In genomic region chr2:55489467-55490062, GRCh38 we compare ENCODE assay signal across 18 cellular contexts. TPM values are rescaled to one million over a fixed set of nuclear protein-coding genes. Genes with fewer than 3 reads are reported as not detected.
A peak's percentile ranks its signal among the peaks of the same experiment; 100 is the strongest.
DNase-seq lines count a peak whose midpoint lies in the region; ATAC-seq, FAIRE-seq and TF ChIP-seq lines count a peak whose summit lies in the region.
"Had no signal": no experiment of that assay in that cellular context is flagged by ENCODE, and none has a peak within 500 bp of the region (broad histone marks: within the 10 kb centered on the region; RNA-seq: fewer than 3 reads in every experiment).

No MANE protein-coding gene starts in this region.

- no peaks in the 10 kb centered on the region for H3K4me1 ChIP-seq in H9 (ENCODE audit: insufficient read depth, low read length)
- no peaks in the 10 kb centered on the region for H3K4me1 ChIP-seq in mammary epithelial cell (ENCODE audit: insufficient read depth, low read length)
- H3K4me1 ChIP-seq in kidney (ENCODE audit: control insufficient read depth in 1 of 2, insufficient read depth in 1 of 2, low read depth in 1 of 2, low read length in 2 of 2): no peaks in the 10 kb centered on the region

- H2AK5ac ChIP-seq in H9 (ENCODE audit: insufficient read length, low read length): no peak overlapping the region

- in situ Hi-C loops in mammary epithelial cell (cut with MboI; ENCODE audit: low sequenced_read_pairs in 2 of 2): no loop called here

- H3K27me3 ChIP-seq in H9 (ENCODE audit: insufficient read depth, low read length) (no peaks in the 10 kb centered on the region), mammary epithelial cell (ENCODE audit: insufficient read depth, low read length) (peaks cover 2% of the 10 kb centered on the region)
- H3K27me3 ChIP-seq: BE2C had no signal

- H2AFZ ChIP-seq in H9 (ENCODE audit: low read length): no peak overlapping the region
- no peak overlapping the region for H2AFZ ChIP-seq in mammary epithelial cell (ENCODE audit: low read depth, low read length)

- H3K27ac Mint-ChIP-seq in H9: peak overlapping the region in 2 of 3 experiments; percentile 27 to 30; a peak in 3 of 7 replicates
- H3K27ac Mint-ChIP-seq: CD4-positive, alpha-beta memory T cell; T-helper 17 cell had no signal

- H3K36me3 ChIP-seq in mammary epithelial cell (ENCODE audit: insufficient read depth, low read length) (no peaks in the 10 kb centered on the region), kidney (ENCODE audit: control insufficient read depth in 1 of 2, insufficient read depth in 2 of 2, low read length in 2 of 2) (no peaks in the 10 kb centered on the region)
- H3K36me3 ChIP-seq: BE2C had no signal

- no peak overlapping the region for H4K8ac ChIP-seq in H9 (replicated peaks; ENCODE audit: insufficient read length, low read depth, low read length)

- H3K56ac ChIP-seq in H9 (ENCODE audit: insufficient read length, low read depth, low read length): no peak overlapping the region

- H3T11ph ChIP-seq in H9 (ENCODE audit: low read length): no peak overlapping the region

- ATAC-seq in GM21447 (IDR thresholded peaks at IDR 0.05; ENCODE audit: unreplicated experiment): no peak
- ATAC-seq: T-helper 17 cell had no signal

- H3K4me3 ChIP-seq in mammary epithelial cell (replicated peaks in 1 of 3; ENCODE audit: insufficient read depth in 1 of 3, low read depth in 2 of 3, low read length in 3 of 3) (no peak overlapping the region), kidney (ENCODE audit: low read length in 2 of 2) (no peak overlapping the region)

- no peak overlapping the region for H2BK12ac ChIP-seq in H9 (ENCODE audit: insufficient read length, low read depth, low read length)

- no peak overlapping the region for H3K4me3 Mint-ChIP-seq in H9
- H3K4me3 Mint-ChIP-seq: CD4-positive, alpha-beta memory T cell; T-helper 17 cell had no signal

- no peak overlapping the region for H3K9ac ChIP-seq in H9 (ENCODE audit: extremely low read depth, insufficient read length, low read length)
- no peak overlapping the region for H3K9ac ChIP-seq in mammary epithelial cell (ENCODE audit: insufficient read depth, low read length)
- H3K9ac ChIP-seq in kidney (ENCODE audit: low read length in 2 of 2): no peak overlapping the region

- dilution Hi-C loops in mammary epithelial cell (cut with HindIII; ENCODE audit: low sequenced_read_pairs): no loop called here

- CTCF ChIA-PET in mammary epithelial cell (lab: Charles Lee; ENCODE audit: low non-redundant PET): interaction anchor here (0.7 kb wide), 1 partner anchor 37 kb away, joined by 3 read pairs; no protein-coding TSS in a partner anchor

- H4K20me1 ChIP-seq in H9 (ENCODE audit: control insufficient read depth, insufficient read depth, insufficient read length) (no peaks in the 10 kb centered on the region), mammary epithelial cell (ENCODE audit: insufficient read depth, low read length) (no peaks in the 10 kb centered on the region)

- no peak overlapping the region for H3K4me2 ChIP-seq in H9 (ENCODE audit: insufficient read depth, insufficient read length, low read length)
- H3K4me2 ChIP-seq in mammary epithelial cell (ENCODE audit: insufficient read depth, low read depth, low read length): no peak overlapping the region

- H3K18ac ChIP-seq in H9 (ENCODE audit: insufficient read length, low read depth, low read length): no peak overlapping the region

- H3K27ac ChIP-seq in H9 (ENCODE audit: insufficient read length, low read depth, low read length) (no peak overlapping the region), mammary epithelial cell (ENCODE audit: insufficient read depth, low read depth, low read length) (no peak overlapping the region), kidney (ENCODE audit: low read depth in 2 of 2, low read length in 2 of 2) (no peak overlapping the region)

- no peaks in the 10 kb centered on the region for H3K23me2 ChIP-seq in H9 (ENCODE audit: insufficient read length, low read depth, low read length, poor library complexity, severe bottlenecking)

- no peaks in the 10 kb centered on the region for H3K79me2 ChIP-seq in H9 (ENCODE audit: insufficient read depth, low read length)
- H3K79me2 ChIP-seq in mammary epithelial cell (ENCODE audit: insufficient read depth, low read length): no peaks in the 10 kb centered on the region

- H3K9me3 Mint-ChIP-seq in H9: no peaks in the 10 kb centered on the region; a peak in 1 of 5 replicates
- H3K9me3 Mint-ChIP-seq: CD4-positive, alpha-beta memory T cell had no signal

- peak; percentile 65 for FAIRE-seq in kidney (lab: Jason Lieb, UNC)
- FAIRE-seq: GM12891, GM18507 had no signal

- H2BK15ac ChIP-seq in H9 (ENCODE audit: low read depth, low read length): no peak overlapping the region

- H3K4ac ChIP-seq in H9 (ENCODE audit: low read depth, low read length): no peak overlapping the region

- no peaks in the 10 kb centered on the region for H3K79me1 ChIP-seq in H9 (ENCODE audit: insufficient read depth, low read depth, low read length, poor library complexity, severe bottlenecking)

- no TSS peak for BruUV-seq in mammary epithelial cell (replicated peaks; lab: Mats Ljungman, UMichigan)

- intact Hi-C loops in mammary epithelial cell (cut with micrococcal nuclease): no loop called here
- intact Hi-C loops in kidney (cut with DNase I): no loop called here

- no peaks in the 10 kb centered on the region; the same call in 1 of the 2 replicates for H3K27me3 Mint-ChIP-seq in H9 (ENCODE audit: low read depth)

- H2BK20ac ChIP-seq in H9 (ENCODE audit: low read depth, low read length, poor library complexity, severe bottlenecking): no peak overlapping the region

- no peak overlapping the region for H3K23ac ChIP-seq in H9 (ENCODE audit: insufficient read length, low read depth, low read length)

- no peaks in the 10 kb centered on the region for H3K36me3 Mint-ChIP-seq in H9 (ENCODE audit: insufficient read depth in 1 of 3, low read depth in 3 of 3)
- H3K36me3 Mint-ChIP-seq: CD4-positive, alpha-beta memory T cell had no signal

- no peak overlapping the region for H4K5ac ChIP-seq in H9 (ENCODE audit: insufficient read length, low read depth, low read length)

- H4K91ac ChIP-seq in H9 (ENCODE audit: insufficient read length, low read depth, low read length): no peak overlapping the region

- H3K14ac ChIP-seq in H9 (ENCODE audit: insufficient read depth, low read length): no peak overlapping the region

- H3K4me1 Mint-ChIP-seq in H9: peaks cover 7 to 14% of the 10 kb centered on the region in 2 experiments; a peak in 3 of 4 replicates
- H3K4me1 Mint-ChIP-seq: CD4-positive, alpha-beta memory T cell had no signal

- H2BK5ac ChIP-seq in H9 (ENCODE audit: insufficient read length, low read length): no peak overlapping the region

- WGBS in H9 (ENCODE audit: extremely low coverage, insufficient read length, low lambda C conversion rate): 91% methylated on average over 1 of the region's 4 CpGs
- 56% methylated on average over 4 of the region's 4 CpGs for WGBS in mammary epithelial cell (ENCODE audit: low coverage, missing lambda C conversion rate)

- TF ChIP-seq CTCF in H9 (conservative IDR thresholded peaks at IDR 0.05): no peak
- TF ChIP-seq CTCF in mammary epithelial cell (conservative IDR thresholded peaks at IDR 0.05 in 1 of 2, IDR thresholded peaks at IDR 0.05 in 1 of 2; ENCODE audit: extremely low read depth in 1 of 2, insufficient read depth in 1 of 2, low read depth in 1 of 2, low read length in 2 of 2): no peak
- TF ChIP-seq CTCF in kidney (IDR thresholded peaks at IDR 0.05; ENCODE audit: borderline replicate concordance, extremely low read depth, insufficient read depth): no peak

- no peak overlapping the region for H2BK120ac ChIP-seq in H9 (ENCODE audit: low read depth, low read length, poor library complexity, severe bottlenecking)

- DNase-seq in H9 (no peak), NCI-H69 (lab: John Stamatoyannopoulos, UW) (peak; percentile 54), mammary epithelial cell (peak; percentile 30), kidney (no peak), NCI-H2227 treated with DMSO at 0.1 percent for 48 hours (lab: John Stamatoyannopoulos, UW) (no peak), OCI-M1 (lab: John Stamatoyannopoulos, UW) (no peak)
- DNase-seq: BE2C; CD4-positive, alpha-beta memory T cell; DND-41; GF-D8; GOT3; Kasumi-1; NCI-H187 treated with DMSO at 0.1 percent for 48 hours; NCI-H510A; T-helper 17 cell had no signal

- H3K9me3 ChIP-seq in H9 (ENCODE audit: control insufficient read depth, low read depth, low read length): no peaks in the 10 kb centered on the region
- H3K9me3 ChIP-seq in mammary epithelial cell (replicated peaks; ENCODE audit: insufficient read depth, low read length): no peaks in the 10 kb centered on the region
- no peaks in the 10 kb centered on the region for H3K9me3 ChIP-seq in kidney (ENCODE audit: control insufficient read depth in 1 of 2, low read length in 2 of 2)
- H3K9me3 ChIP-seq: BE2C had no signal

RNA-seq across cellular contexts. Expression of gene CFAP36, which starts 30.0 kb away (rescaled TPM):
- total RNA-seq in H9 (2021): 17.1 and 20.8 TPM in 2 replicates
- 10 to 100 TPM; 23.8 to 41.5 TPM for total RNA-seq in mammary epithelial cell
- polyA plus RNA-seq in mammary epithelial cell: 17.8 TPM
- not detected for polyA minus RNA-seq in mammary epithelial cell
- 54.1 TPM for total RNA-seq in kidney
- polyA plus RNA-seq in kidney (ENCODE audit: insufficient read depth, low read depth, low replicate concordance): 103 TPM

Comparison
In these comparisons a context has a peak if more than half of its experiments do, and no peak if none do; other contexts are left out.
1. DNase-seq: peak in NCI-H69 (single experiment) and mammary epithelial cell (single experiment); none in H9 (single experiment), kidney (single experiment), NCI-H2227 treated with DMSO at 0.1 percent for 48 hours (single experiment) and OCI-M1 (single experiment).